ENCODE assay signal across 14 cellular contexts in genomic region chr16:12178251-12178990, GRCh38.
A peak's percentile ranks its signal among the peaks of the same experiment; 100 is the strongest.
DNase-seq lines count a peak whose midpoint lies in the region; ATAC-seq and TF ChIP-seq lines count a peak whose summit lies in the region.
"Had no signal": no experiment of that assay in that cellular context is flagged by ENCODE, and none has a peak within 500 bp of the region (broad histone marks: within the 10 kb centered on the region; RNA-seq: fewer than 3 reads in every experiment).

No MANE protein-coding gene starts in this region.

- intact Hi-C loops in left ventricle myocardium inferior (cut with micrococcal nuclease), result no loop called here

- H3K27me3 ChIP-seq in adipocyte (replicated peaks; ENCODE audit: control insufficient read depth, insufficient read depth, low read length) (no peaks in the 10 kb centered on the region), left ventricle myocardium inferior (ENCODE audit: low read depth) (no peaks in the 10 kb centered on the region), osteoblast (ENCODE audit: insufficient read depth, low read length) (no peaks in the 10 kb centered on the region)
- H3K27me3 ChIP-seq: testis had no signal

- DNase-seq in AG20443 (ENCODE audit: low spot score) (peak; percentile 78), adipocyte (ENCODE audit: low read depth) (peak; percentile 36), left ventricle myocardium inferior (peak; percentile 66), osteoblast (ENCODE audit: insufficient read length, low spot score, missing footprints) (no peak), HT-29 (ENCODE audit: low spot score) (no peak), GM19240 (ENCODE audit: insufficient read length, low spot score) (no peak)
- DNase-seq: activated CD8-positive, alpha-beta memory T cell treated with anti-CD3 and anti-CD28 coated beads, Interleukin-2, amount 50 U/mL, for 48 hours; GOT3; immature natural killer cell; NCI-H510A treated with DMSO at 0.1 percent for 48 hours; testis had no signal

- no peak overlapping the region for H3K9ac ChIP-seq in adipocyte (ENCODE audit: low read length)

- H3K27ac ChIP-seq in left ventricle myocardium inferior (replicated peaks) (peak overlapping the region; percentile 62), osteoblast (ENCODE audit: low read depth, low read length) (no peak overlapping the region)
- H3K27ac ChIP-seq: prostate gland, testis had no signal

- H3K36me3 ChIP-seq in adipocyte (ENCODE audit: control insufficient read depth, insufficient read depth, low read length, severe bottlenecking) (no peaks in the 10 kb centered on the region), left ventricle myocardium inferior (no peaks in the 10 kb centered on the region), osteoblast (ENCODE audit: insufficient read depth, low read length) (no peaks in the 10 kb centered on the region)
- H3K36me3 ChIP-seq: prostate gland had no signal

- H3K79me2 ChIP-seq in osteoblast (ENCODE audit: insufficient read depth, low read length), result no peaks in the 10 kb centered on the region

- H2AFZ ChIP-seq in osteoblast (ENCODE audit: low read length), result peak overlapping the region; percentile 32

- no peak for TF ChIP-seq CTCF in left ventricle myocardium inferior (IDR thresholded peaks at IDR 0.05; ENCODE audit: borderline replicate concordance)
- TF ChIP-seq CTCF in osteoblast (IDR thresholded peaks at IDR 0.05; ENCODE audit: extremely low read depth, low read depth, low read length), result no peak

- ATAC-seq in HG02588 (IDR thresholded peaks at IDR 0.05; ENCODE audit: unreplicated experiment) (no peak), HG02840 (IDR thresholded peaks at IDR 0.05; ENCODE audit: low FRiP score, unreplicated experiment) (no peak)

- no peaks in the 10 kb centered on the region for H3K9me3 ChIP-seq in adipocyte (ENCODE audit: control insufficient read depth, low read length)
- peaks cover 5% of the 10 kb centered on the region for H3K9me3 ChIP-seq in left ventricle myocardium inferior (replicated peaks)
- H3K9me3 ChIP-seq in osteoblast (ENCODE audit: low read depth, low read length), result no peaks in the 10 kb centered on the region
- H3K9me3 ChIP-seq: prostate gland, testis had no signal

- peaks cover 17% of the 10 kb centered on the region for H3K4me1 ChIP-seq in adipocyte (ENCODE audit: control insufficient read depth, insufficient read depth, low read length)
- H3K4me1 ChIP-seq in left ventricle myocardium inferior, result peaks cover 16% of the 10 kb centered on the region
- H3K4me1 ChIP-seq in osteoblast (ENCODE audit: insufficient read depth, low read length), result peaks cover 11% of the 10 kb centered on the region
- H3K4me1 ChIP-seq: prostate gland had no signal

- peaks cover 3% of the 10 kb centered on the region for H4K20me1 ChIP-seq in osteoblast (ENCODE audit: insufficient read depth, low read length)

- H3K4me3 ChIP-seq in adipocyte (ENCODE audit: low read length) (peak overlapping the region; percentile 10), left ventricle myocardium inferior (no peak overlapping the region), osteoblast (ENCODE audit: insufficient read depth, low read length) (no peak overlapping the region)
- H3K4me3 ChIP-seq: prostate gland, testis had no signal

- H3K4me2 ChIP-seq in osteoblast (ENCODE audit: insufficient read depth, low read length), result peak overlapping the region; percentile 44

Comparison
In these comparisons a context has a peak if more than half of its experiments do, and no peak if none do; other contexts are left out.
1. DNase-seq: peak in AG20443 (single experiment), adipocyte (single experiment) and left ventricle myocardium inferior (single experiment); none in osteoblast (single experiment), HT-29 (single experiment) and GM19240 (single experiment).